In the genomic region with DNA sequence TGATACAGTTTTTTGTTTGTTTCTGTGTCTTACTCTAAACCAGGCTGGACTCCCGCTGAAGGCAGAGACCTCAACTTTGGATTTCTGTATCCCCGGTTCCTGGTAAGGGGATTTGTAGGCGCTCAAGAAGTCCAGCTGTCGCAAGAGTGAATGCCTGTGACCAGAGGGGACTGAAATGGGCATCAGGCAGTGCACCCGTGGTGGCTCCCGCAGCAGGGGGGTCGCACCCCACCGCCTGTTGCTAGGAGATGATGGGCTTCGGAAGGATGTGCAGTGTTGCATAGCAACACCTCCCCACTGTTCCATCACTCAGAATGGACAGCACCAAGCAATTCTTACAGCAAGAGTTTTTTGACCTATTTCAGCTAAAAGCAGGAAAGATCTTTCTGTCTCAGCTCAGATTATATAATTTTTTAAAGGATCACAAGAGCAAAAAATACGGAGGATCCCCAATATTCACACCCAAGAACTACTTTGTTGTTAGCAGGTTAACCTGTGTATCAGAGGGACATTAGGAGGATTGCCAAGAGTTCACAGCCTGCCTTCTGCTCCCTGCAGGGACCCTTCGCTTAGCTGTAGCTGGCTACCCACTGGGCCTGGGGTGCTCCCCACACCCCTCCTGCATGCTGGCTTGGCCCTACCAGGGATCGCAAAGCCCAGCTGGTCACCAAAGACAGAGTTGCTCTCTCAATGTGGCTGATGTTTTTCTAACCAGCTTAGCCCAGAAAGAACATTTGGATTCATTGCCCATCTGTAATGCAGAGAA, we compare ENCODE assay signal across 14 cellular contexts.
"Had no signal": no experiment of that assay in that cellular context is flagged by ENCODE, and none has a peak within 500 bp of the region (broad histone marks: within the 10 kb centered on the region; RNA-seq: fewer than 3 reads in every experiment).

No MANE protein-coding gene starts in this region.

- H3K9me3 ChIP-seq: adrenal gland, right atrium auricular region, stomach, thoracic aorta had no signal

- H3K36me3 ChIP-seq: adrenal gland, right atrium auricular region, stomach, thoracic aorta had no signal

- DNase-seq: activated CD4-positive, alpha-beta T cell treated with anti-CD3 and anti-CD28 coated beads, Interleukin-2, amount 50 U/mL, for 1 hour; activated naive CD4-positive, alpha-beta T cell treated with anti-CD3 and anti-CD28 coated beads, Interleukin-2, amount 50 U/mL, for 16 hours; activated T-cell treated with anti-CD3 and anti-CD28 coated beads for 4 hours; central memory CD4-positive, alpha-beta T cell; cortex of kidney; left cardiac atrium; mammary epithelial cell; small intestine; stomach; T-helper 2 cell had no signal

- H3K9ac ChIP-seq: parathyroid adenoma had no signal

- FAIRE-seq: small intestine had no signal

- H3K4me3 ChIP-seq: adrenal gland, right atrium auricular region, stomach, thoracic aorta had no signal

- H3K4me1 ChIP-seq: adrenal gland, parathyroid adenoma, right atrium auricular region had no signal

- H3K27ac ChIP-seq: adrenal gland, parathyroid adenoma, right atrium auricular region, thoracic aorta had no signal
